ENCODE assay signal across 19 cellular contexts in genomic region chr7:152909683-152910544, GRCh38.
DNase-seq lines count a peak whose midpoint lies in the region; ATAC-seq, FAIRE-seq and TF ChIP-seq lines count a peak whose summit lies in the region.
"Had no signal": no experiment of that assay in that cellular context is flagged by ENCODE, and none has a peak within 500 bp of the region (broad histone marks: within the 10 kb centered on the region; RNA-seq: fewer than 3 reads in every experiment).

No MANE protein-coding gene starts in this region.

- CTCF ChIA-PET in Calu3 (lab: Charles Lee), result no interaction called here

- peak overlapping the region; percentile 8 to 52 for H3K27ac ChIP-seq in kidney (ENCODE audit: low read depth in 2 of 2, low read length in 2 of 2)
- no peak overlapping the region for H3K27ac ChIP-seq in H9 (ENCODE audit: insufficient read length, low read depth, low read length)
- H3K27ac ChIP-seq: C4-2B, HL-60 had no signal

- no peaks in the 10 kb centered on the region for H3K79me1 ChIP-seq in H9 (ENCODE audit: insufficient read depth, low read depth, low read length, poor library complexity, severe bottlenecking)

- H3K56ac ChIP-seq in H9 (ENCODE audit: insufficient read length, low read depth, low read length), result no peak overlapping the region

- ATAC-seq in GM18873 (IDR thresholded peaks at IDR 0.05; ENCODE audit: low FRiP score, unreplicated experiment), result no peak
- ATAC-seq: HCT116, Panc1 had no signal

- no CpG with 5 or more reads among the region's 12 CpGs for WGBS in H9 (ENCODE audit: extremely low coverage, insufficient read length, low lambda C conversion rate)

- FAIRE-seq in kidney (lab: Jason Lieb, UNC), result no peak
- FAIRE-seq: A204.1 had no signal

- no peak overlapping the region for H3K4me3 ChIP-seq in kidney (ENCODE audit: low read length in 2 of 2)

- H2BK20ac ChIP-seq in H9 (ENCODE audit: low read depth, low read length, poor library complexity, severe bottlenecking), result no peak overlapping the region

- no peak overlapping the region for H3K4ac ChIP-seq in H9 (ENCODE audit: low read depth, low read length)

- H3K4me1 ChIP-seq in kidney (ENCODE audit: control insufficient read depth in 1 of 2, insufficient read depth in 1 of 2, low read depth in 1 of 2, low read length in 2 of 2), result peaks cover 5 to 12% of the 10 kb centered on the region in 2 donors
- no peaks in the 10 kb centered on the region for H3K4me1 ChIP-seq in H9 (ENCODE audit: insufficient read depth, low read length)

- no peaks in the 10 kb centered on the region for H3K27me3 ChIP-seq in H9 (ENCODE audit: insufficient read depth, low read length)

- no peak overlapping the region for H4K91ac ChIP-seq in H9 (ENCODE audit: insufficient read length, low read depth, low read length)

- no peak overlapping the region for H2BK12ac ChIP-seq in H9 (ENCODE audit: insufficient read length, low read depth, low read length)

- no peaks in the 10 kb centered on the region for H3K79me2 ChIP-seq in H9 (ENCODE audit: insufficient read depth, low read length)

- H3K4me3 Mint-ChIP-seq in Calu3 (ENCODE audit: low read depth, unreplicated experiment) (no peak overlapping the region), H9 (no peak overlapping the region), HFFc6 (no peak overlapping the region)

- H4K20me1 ChIP-seq in H9 (ENCODE audit: control insufficient read depth, insufficient read depth, insufficient read length), result no peaks in the 10 kb centered on the region

- H3K4me2 ChIP-seq in H9 (ENCODE audit: insufficient read depth, insufficient read length, low read length), result no peak overlapping the region

- no peaks in the 10 kb centered on the region for H3K23me2 ChIP-seq in H9 (ENCODE audit: insufficient read length, low read depth, low read length, poor library complexity, severe bottlenecking)

- no peak overlapping the region for H3K9ac ChIP-seq in kidney (ENCODE audit: low read length in 2 of 2)
- no peak overlapping the region for H3K9ac ChIP-seq in H9 (ENCODE audit: extremely low read depth, insufficient read length, low read length)

- H2AK5ac ChIP-seq in H9 (ENCODE audit: insufficient read length, low read length), result no peak overlapping the region

- H3K36me3 ChIP-seq in kidney (ENCODE audit: control insufficient read depth in 1 of 2, insufficient read depth in 2 of 2, low read length in 2 of 2), result no peaks in the 10 kb centered on the region

- no peaks in the 10 kb centered on the region for H3K4me1 Mint-ChIP-seq in Calu3 (ENCODE audit: low read depth, unreplicated experiment)
- peaks cover 0 to 8% of the 10 kb centered on the region in 2 experiments; a peak in 3 of 4 replicates for H3K4me1 Mint-ChIP-seq in H9
- no peaks in the 10 kb centered on the region for H3K4me1 Mint-ChIP-seq in HFFc6 (ENCODE audit: low read depth)

- no peak overlapping the region for H4K5ac ChIP-seq in H9 (ENCODE audit: insufficient read length, low read depth, low read length)

- TF ChIP-seq CTCF in Calu3 (IDR thresholded peaks at IDR 0.05; ENCODE audit: unreplicated experiment) (no peak), kidney (IDR thresholded peaks at IDR 0.05; ENCODE audit: borderline replicate concordance, extremely low read depth, insufficient read depth) (no peak), H9 (conservative IDR thresholded peaks at IDR 0.05) (no peak), HFFc6 (IDR thresholded peaks at IDR 0.05) (no peak)

- no peak overlapping the region for H2AFZ ChIP-seq in H9 (ENCODE audit: low read length)

- H4K8ac ChIP-seq in H9 (replicated peaks; ENCODE audit: insufficient read length, low read depth, low read length), result no peak overlapping the region

- no peaks in the 10 kb centered on the region for H3K9me3 ChIP-seq in kidney (ENCODE audit: control insufficient read depth in 1 of 2, low read length in 2 of 2)
- no peaks in the 10 kb centered on the region for H3K9me3 ChIP-seq in H9 (ENCODE audit: control insufficient read depth, low read depth, low read length)

- H3K27ac Mint-ChIP-seq in Calu3 (ENCODE audit: unreplicated experiment) (no peak overlapping the region), H9 (peak overlapping the region in 1 of 3 experiments; percentile 41; a peak in 1 of 7 replicates), HFFc6 (no peak overlapping the region)

- H3K9me3 Mint-ChIP-seq in Calu3 (ENCODE audit: low read depth, unreplicated experiment) (peaks cover 5% of the 10 kb centered on the region), H9 (no peaks in the 10 kb centered on the region), HFFc6 (no peaks in the 10 kb centered on the region; the same call in 1 of the 2 replicates)

- intact Hi-C loops in Calu3 (cut with micrococcal nuclease; ENCODE audit: unreplicated experiment) (no loop called here), kidney (cut with DNase I) (no loop called here)

- H2BK15ac ChIP-seq in H9 (ENCODE audit: low read depth, low read length), result no peak overlapping the region

- no peak overlapping the region for H3T11ph ChIP-seq in H9 (ENCODE audit: low read length)

- H3K14ac ChIP-seq in H9 (ENCODE audit: insufficient read depth, low read length), result no peak overlapping the region

- H3K23ac ChIP-seq in H9 (ENCODE audit: insufficient read length, low read depth, low read length), result no peak overlapping the region

- H3K36me3 Mint-ChIP-seq in Calu3 (ENCODE audit: insufficient read depth, unreplicated experiment) (no peaks in the 10 kb centered on the region), H9 (ENCODE audit: insufficient read depth in 1 of 3, low read depth in 3 of 3) (no peaks in the 10 kb centered on the region), HFFc6 (ENCODE audit: low read depth) (no peaks in the 10 kb centered on the region)

- H2BK120ac ChIP-seq in H9 (ENCODE audit: low read depth, low read length, poor library complexity, severe bottlenecking), result no peak overlapping the region

- H2BK5ac ChIP-seq in H9 (ENCODE audit: insufficient read length, low read length), result no peak overlapping the region

- H3K18ac ChIP-seq in H9 (ENCODE audit: insufficient read length, low read depth, low read length), result no peak overlapping the region

- no TSS peak for BruUV-seq in Calu3 (replicated peaks; lab: Mats Ljungman, UMichigan)

- DNase-seq in Calu3, result peak; percentile 21
- DNase-seq in SW480 (ENCODE audit: low spot score), result peak; percentile 66
- peak; percentile 27 for DNase-seq in kidney
- DNase-seq in pons (ENCODE audit: low spot score), result peak; percentile 65
- no peak for DNase-seq in H9
- no peak for DNase-seq in HFFc6
- no peak for DNase-seq in HT-29 (ENCODE audit: low spot score)
- DNase-seq: DMS53, KG1, NCI-H1048, NCI-H2107, NCI-H446, Right ventricle myocardium superior had no signal

- H3K27me3 Mint-ChIP-seq in Calu3 (ENCODE audit: unreplicated experiment) (no peaks in the 10 kb centered on the region), H9 (ENCODE audit: low read depth) (peaks cover 4% of the 10 kb centered on the region), HFFc6 (ENCODE audit: insufficient read depth) (no peaks in the 10 kb centered on the region; the same call in 1 of the 2 replicates)

Comparison
In these comparisons a context has a peak if more than half of its experiments do, and no peak if none do; other contexts are left out.
1. DNase-seq: peak in Calu3 (single experiment), SW480 (single experiment), kidney (single experiment) and pons (single experiment); none in H9 (single experiment), HFFc6 (single experiment) and HT-29 (single experiment).